Comparison of ENCODE assay signal across 8 cellular contexts in the genomic region with DNA sequence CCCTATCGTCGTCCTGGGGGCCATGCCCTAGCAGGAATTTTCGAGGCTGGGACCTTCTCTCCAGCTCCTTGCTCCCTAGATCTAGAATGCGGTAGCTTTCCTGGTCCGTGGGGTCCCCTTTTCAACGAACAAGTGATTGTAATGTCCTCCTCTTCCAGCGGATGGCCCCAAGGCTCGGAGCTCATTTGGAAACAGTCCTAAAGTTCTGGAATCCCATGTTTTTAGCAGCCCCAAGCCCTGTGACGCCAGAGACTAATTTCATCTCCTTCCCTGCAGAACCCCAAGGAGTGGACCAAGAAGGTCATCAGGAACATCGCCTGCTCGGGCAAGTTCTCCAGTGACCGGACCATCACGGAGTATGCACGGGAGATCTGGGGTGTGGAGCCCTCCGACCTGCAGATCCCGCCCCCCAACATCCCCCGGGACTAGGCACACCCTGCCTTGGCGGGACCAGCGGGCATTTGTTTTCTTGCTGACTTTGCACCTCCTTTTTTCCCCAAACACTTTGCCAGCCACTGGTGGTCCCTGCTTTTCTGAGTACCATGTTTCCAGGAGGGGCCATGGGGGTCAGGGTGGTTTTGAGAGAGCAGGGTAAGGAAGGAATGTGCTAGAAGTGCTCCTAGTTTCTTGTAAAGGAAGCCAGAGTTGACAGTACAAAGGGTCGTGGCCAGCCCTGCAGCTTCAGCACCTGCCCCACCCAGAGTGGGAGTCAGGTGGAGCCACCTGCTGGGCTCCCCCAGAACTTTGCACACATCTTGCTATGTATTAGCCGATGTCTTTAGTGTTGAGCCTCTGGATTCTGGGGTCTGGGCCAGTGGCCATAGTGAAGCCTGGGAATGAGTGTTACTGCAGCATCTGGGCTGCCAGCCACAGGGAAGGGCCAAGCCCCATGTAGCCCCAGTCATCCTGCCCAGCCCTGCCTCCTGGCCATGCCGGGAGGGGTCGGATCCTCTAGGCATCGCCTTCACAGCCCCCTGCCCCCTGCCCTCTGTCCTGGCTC. TPM values are rescaled to one million over a fixed set of nuclear protein-coding genes. Genes with fewer than 3 reads are reported as not detected.
A peak's percentile ranks its signal among the peaks of the same experiment; 100 is the strongest.
DNase-seq lines count a peak whose midpoint lies in the region; ATAC-seq and TF ChIP-seq lines count a peak whose summit lies in the region.

No MANE protein-coding gene starts in this region.

- DNase-seq in NCI-H1417 (lab: John Stamatoyannopoulos, UW) = peak in 2 of 3 experiments; percentile 32 to 44
- no peak for DNase-seq in NCI-H1417 treated with DMSO at 0.1 percent for 48 hours (lab: John Stamatoyannopoulos, UW)
- DNase-seq in NCI-H226 = peak; percentile 17
- DNase-seq in mammary epithelial cell = no peak
- peak; percentile 16 to 19 for DNase-seq in lung microvascular endothelial cell (ENCODE audit: low read depth in 2 of 2)
- DNase-seq in NK-92 treated with Interleukin-12 subunit alpha and Interleukin-12 subunit beta, amount 100 ng/mL, for 24 hours (lab: John Stamatoyannopoulos, UW) = no peak
- no peak for DNase-seq in SIG-M5 (lab: John Stamatoyannopoulos, UW)

- ATAC-seq in GM21526 (IDR thresholded peaks at IDR 0.05; ENCODE audit: low FRiP score, unreplicated experiment) = peak; percentile 40

- H3K4me1 ChIP-seq in mammary epithelial cell (ENCODE audit: insufficient read depth, low read length) = peaks cover 73% of the 10 kb centered on the region

- H3K9ac ChIP-seq in mammary epithelial cell (ENCODE audit: insufficient read depth, low read length) = no peak overlapping the region

- H3K4me2 ChIP-seq in mammary epithelial cell (ENCODE audit: insufficient read depth, low read depth, low read length) = no peak overlapping the region

- H3K4me3 ChIP-seq in mammary epithelial cell (replicated peaks in 1 of 3; ENCODE audit: insufficient read depth in 1 of 3, low read depth in 2 of 3, low read length in 3 of 3) = no peak overlapping the region

- no TSS peak for BruUV-seq in mammary epithelial cell (replicated peaks; lab: Mats Ljungman, UMichigan)

- no peaks in the 10 kb centered on the region for H3K9me3 ChIP-seq in mammary epithelial cell (replicated peaks; ENCODE audit: insufficient read depth, low read length)

- no peak overlapping the region for H2AFZ ChIP-seq in mammary epithelial cell (ENCODE audit: low read depth, low read length)

- TF ChIP-seq CTCF in mammary epithelial cell (conservative IDR thresholded peaks at IDR 0.05 in 1 of 2, IDR thresholded peaks at IDR 0.05 in 1 of 2; ENCODE audit: extremely low read depth in 1 of 2, insufficient read depth in 1 of 2, low read depth in 1 of 2, low read length in 2 of 2) = peak; percentile 27 to 39

- CTCF ChIA-PET in mammary epithelial cell (lab: Charles Lee; ENCODE audit: low non-redundant PET) = interaction anchor here (0.6 kb wide), 1 partner anchor 102 kb away, joined by 3 read pairs; no protein-coding TSS in a partner anchor

- peaks cover 12% of the 10 kb centered on the region for H3K79me2 ChIP-seq in mammary epithelial cell (ENCODE audit: insufficient read depth, low read length)

- H4K20me1 ChIP-seq in mammary epithelial cell (ENCODE audit: insufficient read depth, low read length) = peaks cover 3% of the 10 kb centered on the region

- H3K36me3 ChIP-seq in mammary epithelial cell (ENCODE audit: insufficient read depth, low read length) = peaks cover 40% of the 10 kb centered on the region

- intact Hi-C loops in mammary epithelial cell (cut with micrococcal nuclease) = loop anchor here (5.0 to 10.0 kb wide), 2 partner anchors 99 to 232 kb away; partner anchors contain the start of gene ENTPD6

- H3K27me3 ChIP-seq in mammary epithelial cell (ENCODE audit: insufficient read depth, low read length) = no peaks in the 10 kb centered on the region

- H3K27ac ChIP-seq in mammary epithelial cell (ENCODE audit: insufficient read depth, low read depth, low read length) = no peak overlapping the region

- dilution Hi-C loops in mammary epithelial cell (cut with HindIII; ENCODE audit: low sequenced_read_pairs) = no loop called here

- 63% methylated on average over 21 of the region's 24 CpGs for WGBS in mammary epithelial cell (ENCODE audit: low coverage, missing lambda C conversion rate)

- in situ Hi-C loops in mammary epithelial cell (cut with MboI; ENCODE audit: low sequenced_read_pairs in 2 of 2) = no loop called here

RNA-seq across cellular contexts. Expression of gene PYGB, which starts 48.5 kb away (rescaled TPM):
- total RNA-seq in mammary epithelial cell (1,000 to 10,000 TPM in 1 of 2 donors, 100 to 1,000 TPM in 1; 475 to 1,432 TPM), lung microvascular endothelial cell (62.3 and 63.9 TPM in 2 replicates)
- polyA plus RNA-seq in mammary epithelial cell = 284 TPM
- polyA minus RNA-seq in mammary epithelial cell = 595 TPM

Comparison
In these comparisons a context has a peak if more than half of its experiments do, and no peak if none do; other contexts are left out.
1. DNase-seq: peak in NCI-H1417 (2 of 3), NCI-H226 (single experiment) and lung microvascular endothelial cell (2 of 2); none in NCI-H1417 treated with DMSO at 0.1 percent for 48 hours (single experiment), mammary epithelial cell (single experiment), NK-92 treated with Interleukin-12 subunit alpha and Interleukin-12 subunit beta, amount 100 ng/mL, for 24 hours (single experiment) and SIG-M5 (single experiment).